ENCODE assay signal across 1 cellular context in genomic region chr9:129064499-129064908, GRCh38.
TF ChIP-seq lines count a peak whose summit lies in the region.

No MANE protein-coding gene starts in this region.

TF ChIP-seq in HepG2, 621 proteins besides CTCF, POLR2A, EP300 and RAD21 (continued from another document and continues in another):
- no peak for TF ChIP-seq AKNA (CRISPR knock-in tag; IDR thresholded peaks at IDR 0.05; ENCODE audit: borderline replicate concordance)
- TF ChIP-seq ZNF230 (CRISPR knock-in tag; IDR thresholded peaks at IDR 0.05): peak; percentile 83
- TF ChIP-seq, protein P1, sequence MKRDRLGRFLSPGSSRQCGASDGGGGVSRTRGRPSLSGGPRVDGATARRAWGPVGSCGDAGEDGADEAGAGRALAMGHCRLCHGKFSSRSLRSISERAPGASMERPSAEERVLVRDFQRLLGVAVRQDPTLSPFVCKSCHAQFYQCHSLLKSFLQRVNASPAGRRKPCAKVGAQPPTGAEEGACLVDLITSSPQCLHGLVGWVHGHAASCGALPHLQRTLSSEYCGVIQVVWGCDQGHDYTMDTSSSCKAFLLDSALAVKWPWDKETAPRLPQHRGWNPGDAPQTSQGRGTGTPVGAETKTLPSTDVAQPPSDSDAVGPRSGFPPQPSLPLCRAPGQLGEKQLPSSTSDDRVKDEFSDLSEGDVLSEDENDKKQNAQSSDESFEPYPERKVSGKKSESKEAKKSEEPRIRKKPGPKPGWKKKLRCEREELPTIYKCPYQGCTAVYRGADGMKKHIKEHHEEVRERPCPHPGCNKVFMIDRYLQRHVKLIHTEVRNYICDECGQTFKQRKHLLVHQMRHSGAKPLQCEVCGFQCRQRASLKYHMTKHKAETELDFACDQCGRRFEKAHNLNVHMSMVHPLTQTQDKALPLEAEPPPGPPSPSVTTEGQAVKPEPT (CRISPR knock-in tag; IDR thresholded peaks at IDR 0.05; ENCODE audit: low read depth): 0 out of 2 replicates have a peak, but pooled peaks have one; percentile 68
- peak; percentile 80 for TF ChIP-seq NR2F2 (IDR thresholded peaks at IDR 0.05; ENCODE audit: borderline replicate concordance, low read depth)
- TF ChIP-seq, protein P2, sequence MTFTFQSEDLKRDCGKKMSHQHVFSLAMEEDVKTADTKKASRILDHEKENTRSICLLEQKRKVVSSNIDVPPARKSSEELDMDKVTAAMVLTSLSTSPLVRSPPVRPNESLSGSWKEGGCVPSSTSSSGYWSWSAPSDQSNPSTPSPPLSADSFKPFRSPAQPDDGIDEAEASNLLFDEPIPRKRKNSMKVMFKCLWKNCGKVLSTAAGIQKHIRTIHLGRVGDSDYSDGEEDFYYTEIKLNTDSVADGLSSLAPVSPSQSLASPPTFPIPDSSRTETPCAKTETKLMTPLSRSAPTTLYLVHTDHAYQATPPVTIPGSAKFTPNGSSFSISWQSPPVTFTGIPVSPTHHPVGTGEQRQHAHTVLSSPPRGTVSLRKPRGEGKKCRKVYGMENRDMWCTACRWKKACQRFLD (CRISPR knock-in tag; IDR thresholded peaks at IDR 0.05; ENCODE audit: borderline replicate concordance): no peak
- no peak for TF ChIP-seq ZBTB44 (CRISPR knock-in tag; IDR thresholded peaks at IDR 0.05)
- TF ChIP-seq SMYD3 (CRISPR knock-in tag; IDR thresholded peaks at IDR 0.05): no peak
- TF ChIP-seq, protein P3, sequence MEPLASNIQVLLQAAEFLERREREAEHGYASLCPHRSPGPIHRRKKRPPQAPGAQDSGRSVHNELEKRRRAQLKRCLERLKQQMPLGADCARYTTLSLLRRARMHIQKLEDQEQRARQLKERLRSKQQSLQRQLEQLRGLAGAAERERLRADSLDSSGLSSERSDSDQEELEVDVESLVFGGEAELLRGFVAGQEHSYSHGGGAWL (CRISPR knock-in tag; IDR thresholded peaks at IDR 0.05): no peak
- TF ChIP-seq MLX (CRISPR knock-in tag; IDR thresholded peaks at IDR 0.05): no peak
- no peak for TF ChIP-seq ZNF570 (CRISPR knock-in tag; IDR thresholded peaks at IDR 0.05; ENCODE audit: borderline replicate concordance)
- TF ChIP-seq RBM39 (IDR thresholded peaks at IDR 0.05; ENCODE audit: low read depth, low read length, poor library complexity, severe bottlenecking): no peak
- TF ChIP-seq HOMEZ (CRISPR knock-in tag; IDR thresholded peaks at IDR 0.05; ENCODE audit: low read depth): 0 out of 2 replicates have a peak, but pooled peaks have one; percentile 58
- TF ChIP-seq, protein P4, sequence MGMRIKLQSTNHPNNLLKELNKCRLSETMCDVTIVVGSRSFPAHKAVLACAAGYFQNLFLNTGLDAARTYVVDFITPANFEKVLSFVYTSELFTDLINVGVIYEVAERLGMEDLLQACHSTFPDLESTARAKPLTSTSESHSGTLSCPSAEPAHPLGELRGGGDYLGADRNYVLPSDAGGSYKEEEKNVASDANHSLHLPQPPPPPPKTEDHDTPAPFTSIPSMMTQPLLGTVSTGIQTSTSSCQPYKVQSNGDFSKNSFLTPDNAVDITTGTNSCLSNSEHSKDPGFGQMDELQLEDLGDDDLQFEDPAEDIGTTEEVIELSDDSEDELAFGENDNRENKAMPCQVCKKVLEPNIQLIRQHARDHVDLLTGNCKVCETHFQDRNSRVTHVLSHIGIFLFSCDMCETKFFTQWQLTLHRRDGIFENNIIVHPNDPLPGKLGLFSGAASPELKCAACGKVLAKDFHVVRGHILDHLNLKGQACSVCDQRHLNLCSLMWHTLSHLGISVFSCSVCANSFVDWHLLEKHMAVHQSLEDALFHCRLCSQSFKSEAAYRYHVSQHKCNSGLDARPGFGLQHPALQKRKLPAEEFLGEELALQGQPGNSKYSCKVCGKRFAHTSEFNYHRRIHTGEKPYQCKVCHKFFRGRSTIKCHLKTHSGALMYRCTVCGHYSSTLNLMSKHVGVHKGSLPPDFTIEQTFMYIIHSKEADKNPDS (CRISPR knock-in tag; IDR thresholded peaks at IDR 0.05): no peak
- peak; percentile 91 for TF ChIP-seq RXRB (CRISPR knock-in tag; IDR thresholded peaks at IDR 0.05; ENCODE audit: borderline replicate concordance)
- TF ChIP-seq MAF1 (CRISPR knock-in tag; IDR thresholded peaks at IDR 0.05; ENCODE audit: borderline replicate concordance): no peak
- TF ChIP-seq ZNF121 (CRISPR knock-in tag; IDR thresholded peaks at IDR 0.05): peak; percentile 65; the same call in 1 of the 2 replicates
- peak; percentile 89 for TF ChIP-seq ZNF317 (CRISPR knock-in tag; IDR thresholded peaks at IDR 0.05)
- TF ChIP-seq ZNF414 (CRISPR knock-in tag; IDR thresholded peaks at IDR 0.05): no peak
- TF ChIP-seq, protein P5, sequence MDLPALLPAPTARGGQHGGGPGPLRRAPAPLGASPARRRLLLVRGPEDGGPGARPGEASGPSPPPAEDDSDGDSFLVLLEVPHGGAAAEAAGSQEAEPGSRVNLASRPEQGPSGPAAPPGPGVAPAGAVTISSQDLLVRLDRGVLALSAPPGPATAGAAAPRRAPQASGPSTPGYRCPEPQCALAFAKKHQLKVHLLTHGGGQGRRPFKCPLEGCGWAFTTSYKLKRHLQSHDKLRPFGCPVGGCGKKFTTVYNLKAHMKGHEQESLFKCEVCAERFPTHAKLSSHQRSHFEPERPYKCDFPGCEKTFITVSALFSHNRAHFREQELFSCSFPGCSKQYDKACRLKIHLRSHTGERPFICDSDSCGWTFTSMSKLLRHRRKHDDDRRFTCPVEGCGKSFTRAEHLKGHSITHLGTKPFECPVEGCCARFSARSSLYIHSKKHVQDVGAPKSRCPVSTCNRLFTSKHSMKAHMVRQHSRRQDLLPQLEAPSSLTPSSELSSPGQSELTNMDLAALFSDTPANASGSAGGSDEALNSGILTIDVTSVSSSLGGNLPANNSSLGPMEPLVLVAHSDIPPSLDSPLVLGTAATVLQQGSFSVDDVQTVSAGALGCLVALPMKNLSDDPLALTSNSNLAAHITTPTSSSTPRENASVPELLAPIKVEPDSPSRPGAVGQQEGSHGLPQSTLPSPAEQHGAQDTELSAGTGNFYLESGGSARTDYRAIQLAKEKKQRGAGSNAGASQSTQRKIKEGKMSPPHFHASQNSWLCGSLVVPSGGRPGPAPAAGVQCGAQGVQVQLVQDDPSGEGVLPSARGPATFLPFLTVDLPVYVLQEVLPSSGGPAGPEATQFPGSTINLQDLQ (CRISPR knock-in tag; IDR thresholded peaks at IDR 0.05): no peak
- peak; percentile 47; the same call in 1 of the 2 replicates for TF ChIP-seq ERF (CRISPR knock-in tag; IDR thresholded peaks at IDR 0.05)
- TF ChIP-seq ESRRA (CRISPR knock-in tag; IDR thresholded peaks at IDR 0.05; ENCODE audit: low read depth): peak; percentile 92
- no peak for TF ChIP-seq FOSL2 (CRISPR knock-in tag; IDR thresholded peaks at IDR 0.05)
- no peak for TF ChIP-seq ZNF839 (CRISPR knock-in tag; IDR thresholded peaks at IDR 0.05; ENCODE audit: borderline replicate concordance)
- no peak for TF ChIP-seq ZNF530 (CRISPR knock-in tag; IDR thresholded peaks at IDR 0.05; ENCODE audit: low read depth)
- TF ChIP-seq KDM3A (CRISPR knock-in tag; IDR thresholded peaks at IDR 0.05; ENCODE audit: low read depth): 0 out of 2 replicates have a peak, but pooled peaks have one; percentile 36
- peak; percentile 42; the same call in 1 of the 2 replicates for TF ChIP-seq TAF1 (CRISPR knock-in tag; IDR thresholded peaks at IDR 0.05)
- 0 out of 2 replicates have a peak, but pooled peaks have one; percentile 26 for TF ChIP-seq NFKB2 (CRISPR knock-in tag; IDR thresholded peaks at IDR 0.05; ENCODE audit: borderline replicate concordance)
- peak; percentile 58; the same call in 1 of the 2 replicates for TF ChIP-seq MIXL1 (CRISPR knock-in tag; IDR thresholded peaks at IDR 0.05)
- peak; percentile 80 for TF ChIP-seq ZNF264 (CRISPR knock-in tag; IDR thresholded peaks at IDR 0.05)
- TF ChIP-seq DMAP1 (CRISPR knock-in tag; IDR thresholded peaks at IDR 0.05): peak; percentile 58; the same call in 1 of the 2 replicates
- TF ChIP-seq ZNF292 (CRISPR knock-in tag; IDR thresholded peaks at IDR 0.05; ENCODE audit: borderline replicate concordance, low read depth): peak; percentile 95; the same call in 1 of the 2 replicates
- peak; percentile 55; the same call in 1 of the 2 replicates for TF ChIP-seq SOX5 (CRISPR knock-in tag; IDR thresholded peaks at IDR 0.05; ENCODE audit: borderline replicate concordance)
- peak; percentile 58; the same call in 1 of the 2 replicates for TF ChIP-seq ZNF746 (CRISPR knock-in tag; IDR thresholded peaks at IDR 0.05)
- peak; percentile 75 for TF ChIP-seq FOXO1 (CRISPR knock-in tag; IDR thresholded peaks at IDR 0.05)
- TF ChIP-seq SALL1 (CRISPR knock-in tag; IDR thresholded peaks at IDR 0.05): peak; percentile 79
- peak; percentile 75; the same call in 1 of the 2 replicates for TF ChIP-seq REPIN1 (CRISPR knock-in tag; IDR thresholded peaks at IDR 0.05; ENCODE audit: borderline replicate concordance, low read depth)
- TF ChIP-seq ZBTB3 (CRISPR knock-in tag; IDR thresholded peaks at IDR 0.05; ENCODE audit: borderline replicate concordance, low read depth): no peak
- TF ChIP-seq TFDP2 (CRISPR knock-in tag; IDR thresholded peaks at IDR 0.05): peak; percentile 65; the same call in 1 of the 2 replicates
- TF ChIP-seq ELF4 (CRISPR knock-in tag; IDR thresholded peaks at IDR 0.05; ENCODE audit: borderline replicate concordance): 0 out of 2 replicates have a peak, but pooled peaks have one; percentile 36
- no peak for TF ChIP-seq SRY (CRISPR knock-in tag; IDR thresholded peaks at IDR 0.05)
- TF ChIP-seq ZNF354B (CRISPR knock-in tag; IDR thresholded peaks at IDR 0.05): no peak
- no peak for TF ChIP-seq ZNF615 (CRISPR knock-in tag; IDR thresholded peaks at IDR 0.05; ENCODE audit: borderline replicate concordance)
- 0 out of 2 replicates have a peak, but pooled peaks have one; percentile 41 for TF ChIP-seq KMT2A (CRISPR knock-in tag; IDR thresholded peaks at IDR 0.05)
